In genomic region chr10:52314007-52314821, GRCh38 we compare ENCODE assay signal across 8 cellular contexts. TPM values are rescaled to one million over a fixed set of nuclear protein-coding genes. Genes with fewer than 3 reads are reported as not detected.
A peak's percentile ranks its signal among the peaks of the same experiment; 100 is the strongest.
DNase-seq lines count a peak whose midpoint lies in the region; ATAC-seq and TF ChIP-seq lines count a peak whose summit lies in the region.

A gene with protein sequence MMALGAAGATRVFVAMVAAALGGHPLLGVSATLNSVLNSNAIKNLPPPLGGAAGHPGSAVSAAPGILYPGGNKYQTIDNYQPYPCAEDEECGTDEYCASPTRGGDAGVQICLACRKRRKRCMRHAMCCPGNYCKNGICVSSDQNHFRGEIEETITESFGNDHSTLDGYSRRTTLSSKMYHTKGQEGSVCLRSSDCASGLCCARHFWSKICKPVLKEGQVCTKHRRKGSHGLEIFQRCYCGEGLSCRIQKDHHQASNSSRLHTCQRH (plus strand): TSS chr10:52314281. CDS start chr10:52314435, 154 bp downstream.

- H3K4me1 ChIP-seq in duodenal mucosa (ENCODE audit: control insufficient read depth in 1 of 2, insufficient read depth in 2 of 2, low read length in 2 of 2): peaks cover 10 to 16% of the 10 kb centered on the region in 2 donors
- H3K4me1 ChIP-seq in right lobe of liver: peaks cover 0 to 19% (median 0%) of the 10 kb centered on the region in 4 donors

- DNase-seq in GM03348 (ENCODE audit: low spot score) (peak; percentile 92), SK-MEL-5 (ENCODE audit: low read depth, low spot score) (peak; percentile 65), right lobe of liver (peak; percentile 57 to 72 (median 66)), AML-193 (lab: John Stamatoyannopoulos, UW) (no peak)
- no peak for DNase-seq in activated effector memory CD4-positive, alpha-beta T cell treated with Interleukin-2 at 50 U/mL for 16 hours

- H3K4me1 Mint-ChIP-seq in stimulated activated naive CD8-positive, alpha-beta T cell treated with anti-CD3 and anti-CD28 coated beads, Interleukin-15, Interleukin-2, amounts not matched to agents 100 ng/mL and 50 ng/mL, for 24 hours (ENCODE audit: low read depth): peaks cover 12% of the 10 kb centered on the region

- H3K4me3 ChIP-seq in duodenal mucosa (ENCODE audit: low read depth in 1 of 2, low read length in 2 of 2) (peak within 1 kb of the TSS; percentile 70 to 73), right lobe of liver (peak within 1 kb of the TSS; percentile 24 to 54 (median 46))

- peak; percentile 56 for ATAC-seq in HG02610 (IDR thresholded peaks at IDR 0.05; ENCODE audit: unreplicated experiment)
- peak; percentile 82 to 95 (median 90) for ATAC-seq in right lobe of liver

- 5% methylated on average over 11 of the region's 53 CpGs for WGBS in right lobe of liver (ENCODE audit: insufficient coverage, low coverage, low lambda C conversion rate, missing lambda C conversion rate)

- H3K27me3 Mint-ChIP-seq in stimulated activated naive CD8-positive, alpha-beta T cell treated with anti-CD3 and anti-CD28 coated beads, Interleukin-15, Interleukin-2, amounts not matched to agents 100 ng/mL and 50 ng/mL, for 24 hours: peaks cover 57% of the 10 kb centered on the region

- no peak within 1 kb of the TSS for H3K27ac Mint-ChIP-seq in stimulated activated naive CD8-positive, alpha-beta T cell treated with anti-CD3 and anti-CD28 coated beads, Interleukin-15, Interleukin-2, amounts not matched to agents 100 ng/mL and 50 ng/mL, for 24 hours

- H3K36me3 ChIP-seq in duodenal mucosa (ENCODE audit: control insufficient read depth in 1 of 2, insufficient read depth in 2 of 2, low read length in 2 of 2) (no peaks in the 10 kb centered on the region), right lobe of liver (no peaks in the 10 kb centered on the region)

- H3K4me3 Mint-ChIP-seq in stimulated activated naive CD8-positive, alpha-beta T cell treated with anti-CD3 and anti-CD28 coated beads, Interleukin-15, Interleukin-2, amounts not matched to agents 100 ng/mL and 50 ng/mL, for 24 hours: peak within 1 kb of the TSS; percentile 57

- TF ChIP-seq POLR2A in right lobe of liver (IDR thresholded peaks at IDR 0.05): no peak

- no peaks in the 10 kb centered on the region for H3K36me3 Mint-ChIP-seq in stimulated activated naive CD8-positive, alpha-beta T cell treated with anti-CD3 and anti-CD28 coated beads, Interleukin-15, Interleukin-2, amounts not matched to agents 100 ng/mL and 50 ng/mL, for 24 hours (ENCODE audit: low read depth)

- H3K9ac ChIP-seq in duodenal mucosa (ENCODE audit: low read depth in 1 of 2, low read length in 2 of 2): peak within 1 kb of the TSS in 1 of 2 donors; percentile 12

- H3K9me3 Mint-ChIP-seq in stimulated activated naive CD8-positive, alpha-beta T cell treated with anti-CD3 and anti-CD28 coated beads, Interleukin-15, Interleukin-2, amounts not matched to agents 100 ng/mL and 50 ng/mL, for 24 hours: no peaks in the 10 kb centered on the region

- H3K27me3 ChIP-seq in duodenal mucosa (ENCODE audit: control insufficient read depth in 1 of 2, insufficient read depth in 2 of 2, low read length in 2 of 2): peaks cover 17 to 35% of the 10 kb centered on the region in 2 donors
- peaks cover 0 to 9% of the 10 kb centered on the region in 2 donors for H3K27me3 ChIP-seq in right lobe of liver

- no peaks in the 10 kb centered on the region for H3K9me3 ChIP-seq in duodenal mucosa (ENCODE audit: control insufficient read depth in 1 of 2, low read length in 2 of 2)
- no peaks in the 10 kb centered on the region for H3K9me3 ChIP-seq in right lobe of liver

- H3K27ac ChIP-seq in duodenal mucosa (ENCODE audit: low read depth, low read length) (no peak within 1 kb of the TSS), right lobe of liver (no peak within 1 kb of the TSS)

- in situ Hi-C loops in SK-MEL-5 (cut with HindIII; ENCODE audit: low pct_unique_long_range_greater_than_20kb, low sequenced_read_pairs): no loop called here

- intact Hi-C loops in right lobe of liver (cut with DNase I): no loop called here

- peak; percentile 40 to 78 (median 65) for TF ChIP-seq CTCF in right lobe of liver (IDR thresholded peaks at IDR 0.05)

RNA-seq across cellular contexts. Expression of the gene that starts here (rescaled TPM):
- total RNA-seq in SK-MEL-5 (2014; rRNA removed; shearing (Covaris generic)): 0.83 and 0.90 TPM in 2 replicates
- 2.1 TPM in 2 replicates for polyA plus RNA-seq in SK-MEL-5 (2015; cell fraction: cytosol; rRNA removed)
- polyA plus RNA-seq in SK-MEL-5 (2015; cell fraction: nucleus; rRNA removed): 7.6 and 18.0 TPM in 2 replicates
- total RNA-seq in right lobe of liver: not detected

Comparison
In these comparisons a context has a peak if more than half of its experiments do, and no peak if none do; other contexts are left out.
1. Peak in DNase-seq, ATAC-seq and H3K4me3 ChIP-seq in right lobe of liver; RNA of the gene not detected or under 1 TPM.
2. DNase-seq: peak in GM03348 (single experiment) and SK-MEL-5 (single experiment); none in activated effector memory CD4-positive, alpha-beta T cell treated with Interleukin-2 at 50 U/mL for 16 hours (single experiment) and AML-193 (0 of 2).